ENCODE assay signal across 20 cellular contexts in the genomic region with DNA sequence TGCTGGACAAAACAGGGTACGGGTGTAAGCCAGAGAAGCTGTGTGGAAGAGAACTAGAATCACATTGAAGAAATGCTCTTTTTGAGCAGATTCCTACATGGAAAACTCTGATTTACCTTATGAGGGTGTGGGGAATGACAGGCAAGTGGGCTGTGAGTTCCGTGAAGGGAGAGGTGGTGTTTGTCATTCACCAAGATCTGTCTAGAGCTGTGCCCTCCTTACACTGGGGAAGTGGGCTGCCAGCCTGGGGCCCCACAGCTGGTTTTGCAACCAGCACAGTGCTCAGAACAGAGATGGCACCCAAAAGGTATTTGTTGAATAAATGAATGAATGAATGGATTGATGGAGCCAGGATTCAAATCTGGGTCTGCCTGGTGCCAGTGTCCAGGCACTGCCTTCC. TPM values are rescaled to one million over a fixed set of nuclear protein-coding genes. Genes with fewer than 3 reads are reported as not detected.
DNase-seq lines count a peak whose midpoint lies in the region; ATAC-seq and TF ChIP-seq lines count a peak whose summit lies in the region.
"Had no signal": no experiment of that assay in that cellular context is flagged by ENCODE, and none has a peak within 500 bp of the region (broad histone marks: within the 10 kb centered on the region; RNA-seq: fewer than 3 reads in every experiment).

No MANE protein-coding gene starts in this region.

- H3K4me3 ChIP-seq in dorsolateral prefrontal cortex: no peak overlapping the region
- H3K4me3 ChIP-seq: A549, GM23338 had no signal

- H3K27ac ChIP-seq in angular gyrus (ENCODE audit: low read depth, low read length) (peak overlapping the region; percentile 31), dorsolateral prefrontal cortex (peak overlapping the region in 52 of 59 donors; percentile 0 to 96 (median 87)), temporal lobe (ENCODE audit: low read depth, low read length) (peak overlapping the region; percentile 84)
- H3K27ac ChIP-seq: 22Rv1, A549, C4-2B had no signal

- no peak overlapping the region for H3K27ac Mint-ChIP-seq in activated CD8-positive, alpha-beta memory T cell treated with anti-CD3 and anti-CD28 coated beads, Interleukin-2, amount 10 ng/mL, durations not matched to agents 7 days and 5 days
- H3K27ac Mint-ChIP-seq: CD4-positive, alpha-beta T cell; GM23338; HFFc6 had no signal

- H3K27me3 ChIP-seq in dorsolateral prefrontal cortex: no peaks in the 10 kb centered on the region

- no peaks in the 10 kb centered on the region for H3K4me1 Mint-ChIP-seq in activated CD8-positive, alpha-beta memory T cell treated with anti-CD3 and anti-CD28 coated beads, Interleukin-2, amount 10 ng/mL, durations not matched to agents 7 days and 5 days

- peak; percentile 8 for DNase-seq in activated CD8-positive, alpha-beta memory T cell treated with anti-CD3 and anti-CD28 coated beads, Interleukin-2, amount 10 ng/mL, durations not matched to agents 7 days and 5 days
- DNase-seq in activated CD8-positive, alpha-beta memory T cell treated with anti-CD3 and anti-CD28 coated beads, Interleukin-2, amount 50 U/mL, for 48 hours: no peak
- DNase-seq in dorsolateral prefrontal cortex (no peak), NCI-H187 treated with DMSO at 0.1 percent for 48 hours (lab: John Stamatoyannopoulos, UW) (no peak)
- DNase-seq in stimulated activated CD4-positive, alpha-beta T cell treated with anti-CD3 and anti-CD28 coated beads, Interleukin-15, amount 100 ng/mL, for 24 hours: no peak
- DNase-seq: AML-193; Caco-2; CD4-positive, alpha-beta T cell; DMS79; GDM1; HFFc6 had no signal

- H3K4me3 Mint-ChIP-seq in activated CD8-positive, alpha-beta memory T cell treated with anti-CD3 and anti-CD28 coated beads, Interleukin-2, amount 10 ng/mL, durations not matched to agents 7 days and 5 days: no peak overlapping the region
- H3K4me3 Mint-ChIP-seq: CD4-positive, alpha-beta T cell; GM23338; HFFc6 had no signal

- no peaks in the 10 kb centered on the region for H3K9me3 Mint-ChIP-seq in activated CD8-positive, alpha-beta memory T cell treated with anti-CD3 and anti-CD28 coated beads, Interleukin-2, amount 10 ng/mL, durations not matched to agents 7 days and 5 days (ENCODE audit: low read depth)
- H3K9me3 Mint-ChIP-seq: CD4-positive, alpha-beta T cell; HFFc6 had no signal

- intact Hi-C loops in dorsolateral prefrontal cortex (cut with DNase I): loop anchor here in 1 of 2 donors (5.0 to 10.0 kb wide), 2 partner anchors 62 to 530 kb away; a partner anchor contains a TSS

- no peaks in the 10 kb centered on the region for H3K27me3 Mint-ChIP-seq in activated CD8-positive, alpha-beta memory T cell treated with anti-CD3 and anti-CD28 coated beads, Interleukin-2, amount 10 ng/mL, durations not matched to agents 7 days and 5 days
- H3K27me3 Mint-ChIP-seq: CD4-positive, alpha-beta T cell had no signal

- TF ChIP-seq CTCF in dorsolateral prefrontal cortex (IDR thresholded peaks at IDR 0.05 in 54 of 56, conservative IDR thresholded peaks at IDR 0.05 in 2 of 56; ENCODE audit: low read depth in 1 of 56, partially characterized antibody in 56 of 56): no peak

- CTCF ChIA-PET in activated CD8-positive, alpha-beta memory T cell treated with anti-CD3 and anti-CD28 coated beads, Interleukin-2, amount 10 ng/mL, durations not matched to agents 7 days and 5 days (lab: Charles Lee): interaction anchor here (2.0 kb wide), 1 partner anchor 237 kb away, joined by 7 read pairs; no protein-coding TSS in a partner anchor

- no peaks in the 10 kb centered on the region for H3K36me3 Mint-ChIP-seq in activated CD8-positive, alpha-beta memory T cell treated with anti-CD3 and anti-CD28 coated beads, Interleukin-2, amount 10 ng/mL, durations not matched to agents 7 days and 5 days

- no peak for ATAC-seq in activated CD8-positive, alpha-beta memory T cell treated with anti-CD3 and anti-CD28 coated beads, Interleukin-2, amount 10 ng/mL, durations not matched to agents 7 days and 5 days
- ATAC-seq in HG03097 (IDR thresholded peaks at IDR 0.05; ENCODE audit: low FRiP score, unreplicated experiment): no peak
- ATAC-seq: A549, GM23338, HCT116, HepG2 had no signal

RNA-seq across cellular contexts. Expression of a gene that starts 10.4 kb away (rescaled TPM):
- total RNA-seq in activated CD8-positive, alpha-beta memory T cell treated with anti-CD3 and anti-CD28 coated beads, Interleukin-2, amount 10 ng/mL, durations not matched to agents 7 days and 5 days: 10 to 100 TPM in 1 of 2 experiments, 1 to 10 TPM in 1; 6.5 to 13.6 TPM
- total RNA-seq in dorsolateral prefrontal cortex: 10 to 100 TPM; 37.2 to 79.7 (median 53.2) TPM
- 65.2 TPM for total RNA-seq in temporal lobe

Comparison
In these comparisons a context has a peak if more than half of its experiments do, and no peak if none do; other contexts are left out.
1. H3K27ac ChIP-seq: peak in every context shown above with its lines; median percentile 87 in dorsolateral prefrontal cortex; 84 in temporal lobe; 31 in angular gyrus.